20 cellular contexts compared by ENCODE assay signal in the genomic region with DNA sequence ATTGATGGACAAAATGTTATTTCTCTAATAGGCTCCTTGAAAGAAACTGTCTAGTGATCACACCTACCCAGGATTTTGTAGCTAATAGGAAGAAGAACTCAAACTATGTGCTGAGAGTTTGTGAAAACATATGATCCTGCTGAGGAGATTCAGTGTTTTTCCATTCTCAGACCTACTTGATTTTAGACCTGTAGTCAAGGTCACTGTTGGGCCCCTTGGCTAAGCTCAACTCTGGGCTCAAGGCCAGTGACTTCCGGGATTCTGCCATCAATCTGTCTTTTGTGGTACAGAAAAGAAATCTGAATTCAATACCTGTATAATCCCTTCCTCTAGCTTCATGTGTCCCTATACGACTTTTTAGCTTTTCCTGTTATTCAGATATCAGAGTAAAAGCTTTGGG.
DNase-seq lines count a peak whose midpoint lies in the region; ATAC-seq, FAIRE-seq and TF ChIP-seq lines count a peak whose summit lies in the region.
"Had no signal": no experiment of that assay in that cellular context is flagged by ENCODE, and none has a peak within 500 bp of the region (broad histone marks: within the 10 kb centered on the region; RNA-seq: fewer than 3 reads in every experiment).

No MANE protein-coding gene starts in this region.

- intact Hi-C loops in adrenal gland (cut with DNase I): no loop called here

- DNase-seq in H54 (ENCODE audit: insufficient read length, low spot score) (no peak), adrenal gland (peak; percentile 57 to 80 (median 66)), iris pigment epithelial cell (ENCODE audit: low read depth) (peak; percentile 51), skeletal muscle cell (ENCODE audit: low read depth) (peak; percentile 4), NCI-H1694 treated with DMSO at 0.1 percent for 48 hours (lab: John Stamatoyannopoulos, UW) (no peak)
- DNase-seq: ACHN; BE2C; C1 segment of cervical spinal cord; CD4-positive, CD25-positive, alpha-beta regulatory T cell; CD8-positive, alpha-beta memory T cell; COR-L47; GOT3; H9; IMR-90 had no signal

- TF ChIP-seq POLR2A in H54 (IDR thresholded peaks at IDR 0.05; ENCODE audit: low read depth, low read length): no peak
- TF ChIP-seq POLR2A in adrenal gland (IDR thresholded peaks at IDR 0.05): no peak
- no peak for TF ChIP-seq POLR2A in gastroesophageal sphincter (IDR thresholded peaks at IDR 0.05)

- ATAC-seq in GM18498 (IDR thresholded peaks at IDR 0.05; ENCODE audit: unreplicated experiment) (no peak), gastroesophageal sphincter (no peak)

- H3K27ac ChIP-seq in adrenal gland: peak overlapping the region in 1 of 5 donors; percentile 9
- no peak overlapping the region for H3K27ac ChIP-seq in gastroesophageal sphincter

- H3K4me3 ChIP-seq in adrenal gland (no peak overlapping the region), skeletal muscle cell (ENCODE audit: low read depth, low read length) (no peak overlapping the region), gastroesophageal sphincter (no peak overlapping the region)

- WGBS in adrenal gland, 4 donors: 16 to 31% (median 26%) methylated on average over 2 of the region's 2 CpGs
- 26 to 28% methylated on average over 2 of the region's 2 CpGs for WGBS in gastroesophageal sphincter (ENCODE audit: low coverage in 1 of 2), 2 donors

- H3K4me1 ChIP-seq in adrenal gland (replicated peaks in 1 of 2) (peaks cover 0 to 10% of the 10 kb centered on the region in 2 donors), gastroesophageal sphincter (no peaks in the 10 kb centered on the region)
- H3K4me1 ChIP-seq: BE2C had no signal

- no peaks in the 10 kb centered on the region for H3K27me3 ChIP-seq in adrenal gland
- H3K27me3 ChIP-seq in gastroesophageal sphincter: no peaks in the 10 kb centered on the region
- H3K27me3 ChIP-seq: BE2C had no signal

- H3K36me3 ChIP-seq in adrenal gland (replicated peaks in 1 of 2) (no peaks in the 10 kb centered on the region), gastroesophageal sphincter (no peaks in the 10 kb centered on the region)
- H3K36me3 ChIP-seq: BE2C had no signal

- TF ChIP-seq CTCF in adrenal gland (IDR thresholded peaks at IDR 0.05) (no peak), gastroesophageal sphincter (IDR thresholded peaks at IDR 0.05) (no peak)

- H3K9me3 ChIP-seq in adrenal gland (replicated peaks in 1 of 3) (no peaks in the 10 kb centered on the region), gastroesophageal sphincter (peaks cover 0 to 13% (median 0%) of the 10 kb centered on the region in 3 donors)

- FAIRE-seq in H54 (lab: Jason Lieb, UNC): peak; percentile 93
- FAIRE-seq: D721Med, G401.6, GM12892, HTR-8/SVneo had no signal

- TF ChIP-seq EP300 in gastroesophageal sphincter (IDR thresholded peaks at IDR 0.05): no peak

Comparison
In these comparisons a context has a peak if more than half of its experiments do, and no peak if none do; other contexts are left out.
1. DNase-seq: peak in adrenal gland (7 of 7), iris pigment epithelial cell (single experiment) and skeletal muscle cell (single experiment); none in H54 (single experiment) and NCI-H1694 treated with DMSO at 0.1 percent for 48 hours (single experiment).